20 cellular contexts compared by ENCODE assay signal in genomic region chr21:31804008-31804394, GRCh38.
"Had no signal": no experiment of that assay in that cellular context is flagged by ENCODE, and none has a peak within 500 bp of the region (broad histone marks: within the 10 kb centered on the region; RNA-seq: fewer than 3 reads in every experiment).

No MANE protein-coding gene starts in this region.

- H3K9me3 ChIP-seq: esophagus squamous epithelium, prostate gland, right atrium auricular region, tibial artery had no signal

- H3K36me3 ChIP-seq: cardiac muscle cell, esophagus squamous epithelium, prostate gland, right atrium auricular region, tibial artery had no signal

- H3K27ac Mint-ChIP-seq: activated CD4-positive, alpha-beta T cell treated with anti-CD3 and anti-CD28 coated beads, Interleukin-2, amount 10 ng/mL, durations not matched to agents 7 days and 5 days; activated CD8-positive, alpha-beta T cell treated with anti-CD3 and anti-CD28 coated beads, Interleukin-2, amount 10 ng/mL, durations not matched to agents 7 days and 5 days; activated naive CD8-positive, alpha-beta T cell treated with anti-CD3 and anti-CD28 coated beads, Interleukin-2, amount 10 ng/mL, durations not matched to agents 7 days and 5 days; activated T-cell treated with anti-CD3 and anti-CD28 coated beads, Interleukin-2, amount 50 U/mL, for 24 hours; activated T-helper 2 cell treated with anti-CD3 and anti-CD28 coated beads, Interferon-gamma antibody, Interleukin-2, Interleukin-4, amounts not matched to agents 10 μg/mL and 5 μg/mL and 100 μg/mL, durations not matched to agents 14 hours and 24 hours and 36 hours had no signal

- H3K4me3 ChIP-seq: cardiac muscle cell, esophagus squamous epithelium, prostate gland, right atrium auricular region, tibial artery had no signal

- ATAC-seq: activated CD4-positive, CD25-positive, alpha-beta regulatory T cell treated with anti-CD3 and anti-CD28 coated beads, Interleukin-2, amount 50 U/mL, for 24 hours; activated CD8-positive, alpha-beta T cell treated with anti-CD3 and anti-CD28 coated beads, Interleukin-2, amount 10 ng/mL, durations not matched to agents 7 days and 5 days; left cardiac atrium; stimulated activated naive CD8-positive, alpha-beta T cell treated with anti-CD3 and anti-CD28 coated beads, Interleukin-15, Interleukin-2, amounts not matched to agents 100 U/mL and 50 U/mL, for 24 hours had no signal

- H3K4me1 ChIP-seq: prostate gland, right atrium auricular region, tibial artery had no signal

- H3K36me3 Mint-ChIP-seq: activated naive CD8-positive, alpha-beta T cell treated with anti-CD3 and anti-CD28 coated beads, Interleukin-2, amount 10 ng/mL, durations not matched to agents 7 days and 5 days had no signal

- H3K4me3 Mint-ChIP-seq: activated CD4-positive, alpha-beta T cell treated with anti-CD3 and anti-CD28 coated beads, Interleukin-2, amount 10 ng/mL, durations not matched to agents 7 days and 5 days; activated CD8-positive, alpha-beta T cell treated with anti-CD3 and anti-CD28 coated beads, Interleukin-2, amount 10 ng/mL, durations not matched to agents 7 days and 5 days; activated naive CD8-positive, alpha-beta T cell treated with anti-CD3 and anti-CD28 coated beads, Interleukin-2, amount 10 ng/mL, durations not matched to agents 7 days and 5 days; activated T-cell treated with anti-CD3 and anti-CD28 coated beads, Interleukin-2, amount 50 U/mL, for 24 hours had no signal

- H3K27me3 ChIP-seq: cardiac muscle cell, right atrium auricular region had no signal

- H3K9me3 Mint-ChIP-seq: activated T-cell treated with anti-CD3 and anti-CD28 coated beads, Interleukin-2, amount 50 U/mL, for 24 hours; activated T-helper 2 cell treated with anti-CD3 and anti-CD28 coated beads, Interferon-gamma antibody, Interleukin-2, Interleukin-4, amounts not matched to agents 10 μg/mL and 5 μg/mL and 100 μg/mL, durations not matched to agents 14 hours and 24 hours and 36 hours had no signal

- H3K4me1 Mint-ChIP-seq: activated CD4-positive, alpha-beta T cell treated with anti-CD3 and anti-CD28 coated beads, Interleukin-2, amount 10 ng/mL, durations not matched to agents 7 days and 5 days; activated naive CD8-positive, alpha-beta T cell treated with anti-CD3 and anti-CD28 coated beads, Interleukin-2, amount 10 ng/mL, durations not matched to agents 7 days and 5 days had no signal

- H3K27ac ChIP-seq: cardiac muscle cell, prostate gland, right atrium auricular region, tibial artery had no signal

- DNase-seq: activated CD4-positive, alpha-beta T cell treated with anti-CD3 and anti-CD28 coated beads, Interleukin-2, amount 10 ng/mL, durations not matched to agents 7 days and 5 days; activated CD8-positive, alpha-beta T cell treated with anti-CD3 and anti-CD28 coated beads, Interleukin-2, amount 10 ng/mL, durations not matched to agents 7 days and 5 days; activated naive CD4-positive, alpha-beta T cell treated with Interleukin-2 at 50 U/mL for 16 hours; activated naive CD8-positive, alpha-beta T cell treated with anti-CD3 and anti-CD28 coated beads, Interleukin-2, amount 10 ng/mL, durations not matched to agents 7 days and 5 days; activated T-cell treated with anti-CD3 and anti-CD28 coated beads, Interleukin-2, amount 50 U/mL, for 24 hours; amygdala; dermis blood vessel endothelial cell; effector memory CD4-positive, alpha-beta T cell; esophagus squamous epithelium; left cardiac atrium; stimulated activated CD4-positive, alpha-beta T cell treated with anti-CD3 and anti-CD28 coated beads, Interleukin-2, amount 100 ng/mL, for 24 hours; stimulated activated naive CD8-positive, alpha-beta T cell treated with anti-CD3 and anti-CD28 coated beads, Interleukin-15, Interleukin-2, amounts not matched to agents 100 U/mL and 50 U/mL, for 24 hours; substantia nigra; T1000; tibial artery had no signal
